2 cellular contexts compared by ENCODE assay signal in genomic region chr12:57751432-57751787, GRCh38.
TF ChIP-seq lines count a peak whose summit lies in the region.

No MANE protein-coding gene starts in this region.

TF ChIP-seq in HCT116, 20 proteins besides CTCF, POLR2A, EP300 and RAD21 (continued from another document):
- TF ChIP-seq, protein P1, sequence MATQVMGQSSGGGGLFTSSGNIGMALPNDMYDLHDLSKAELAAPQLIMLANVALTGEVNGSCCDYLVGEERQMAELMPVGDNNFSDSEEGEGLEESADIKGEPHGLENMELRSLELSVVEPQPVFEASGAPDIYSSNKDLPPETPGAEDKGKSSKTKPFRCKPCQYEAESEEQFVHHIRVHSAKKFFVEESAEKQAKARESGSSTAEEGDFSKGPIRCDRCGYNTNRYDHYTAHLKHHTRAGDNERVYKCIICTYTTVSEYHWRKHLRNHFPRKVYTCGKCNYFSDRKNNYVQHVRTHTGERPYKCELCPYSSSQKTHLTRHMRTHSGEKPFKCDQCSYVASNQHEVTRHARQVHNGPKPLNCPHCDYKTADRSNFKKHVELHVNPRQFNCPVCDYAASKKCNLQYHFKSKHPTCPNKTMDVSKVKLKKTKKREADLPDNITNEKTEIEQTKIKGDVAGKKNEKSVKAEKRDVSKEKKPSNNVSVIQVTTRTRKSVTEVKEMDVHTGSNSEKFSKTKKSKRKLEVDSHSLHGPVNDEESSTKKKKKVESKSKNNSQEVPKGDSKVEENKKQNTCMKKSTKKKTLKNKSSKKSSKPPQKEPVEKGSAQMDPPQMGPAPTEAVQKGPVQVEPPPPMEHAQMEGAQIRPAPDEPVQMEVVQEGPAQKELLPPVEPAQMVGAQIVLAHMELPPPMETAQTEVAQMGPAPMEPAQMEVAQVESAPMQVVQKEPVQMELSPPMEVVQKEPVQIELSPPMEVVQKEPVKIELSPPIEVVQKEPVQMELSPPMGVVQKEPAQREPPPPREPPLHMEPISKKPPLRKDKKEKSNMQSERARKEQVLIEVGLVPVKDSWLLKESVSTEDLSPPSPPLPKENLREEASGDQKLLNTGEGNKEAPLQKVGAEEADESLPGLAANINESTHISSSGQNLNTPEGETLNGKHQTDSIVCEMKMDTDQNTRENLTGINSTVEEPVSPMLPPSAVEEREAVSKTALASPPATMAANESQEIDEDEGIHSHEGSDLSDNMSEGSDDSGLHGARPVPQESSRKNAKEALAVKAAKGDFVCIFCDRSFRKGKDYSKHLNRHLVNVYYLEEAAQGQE (IDR thresholded peaks at IDR 0.05; ENCODE audit: low read depth): no peak
- TF ChIP-seq FOSL1 (IDR thresholded peaks at IDR 0.05; ENCODE audit: low read depth) (no peak), ZFX (IDR thresholded peaks at IDR 0.05) (no peak), EZH2phosphoT487 (IDR thresholded peaks at IDR 0.05; ENCODE audit: borderline replicate concordance) (no peak), SIN3A (IDR thresholded peaks at IDR 0.05; ENCODE audit: low read depth) (no peak), EGR1 (IDR thresholded peaks at IDR 0.05; ENCODE audit: low read depth) (no peak), EZH2 (IDR thresholded peaks at IDR 0.05) (no peak), CBX3 (IDR thresholded peaks at IDR 0.05; ENCODE audit: low read depth) (no peak), SRF (IDR thresholded peaks at IDR 0.05; ENCODE audit: low read depth) (no peak), CEBPB (IDR thresholded peaks at IDR 0.05; ENCODE audit: low read depth) (no peak)
- TF ChIP-seq, protein P2, sequence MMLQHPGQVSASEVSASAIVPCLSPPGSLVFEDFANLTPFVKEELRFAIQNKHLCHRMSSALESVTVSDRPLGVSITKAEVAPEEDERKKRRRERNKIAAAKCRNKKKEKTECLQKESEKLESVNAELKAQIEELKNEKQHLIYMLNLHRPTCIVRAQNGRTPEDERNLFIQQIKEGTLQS (IDR thresholded peaks at IDR 0.05): no peak
- TF ChIP-seq, protein P3, sequence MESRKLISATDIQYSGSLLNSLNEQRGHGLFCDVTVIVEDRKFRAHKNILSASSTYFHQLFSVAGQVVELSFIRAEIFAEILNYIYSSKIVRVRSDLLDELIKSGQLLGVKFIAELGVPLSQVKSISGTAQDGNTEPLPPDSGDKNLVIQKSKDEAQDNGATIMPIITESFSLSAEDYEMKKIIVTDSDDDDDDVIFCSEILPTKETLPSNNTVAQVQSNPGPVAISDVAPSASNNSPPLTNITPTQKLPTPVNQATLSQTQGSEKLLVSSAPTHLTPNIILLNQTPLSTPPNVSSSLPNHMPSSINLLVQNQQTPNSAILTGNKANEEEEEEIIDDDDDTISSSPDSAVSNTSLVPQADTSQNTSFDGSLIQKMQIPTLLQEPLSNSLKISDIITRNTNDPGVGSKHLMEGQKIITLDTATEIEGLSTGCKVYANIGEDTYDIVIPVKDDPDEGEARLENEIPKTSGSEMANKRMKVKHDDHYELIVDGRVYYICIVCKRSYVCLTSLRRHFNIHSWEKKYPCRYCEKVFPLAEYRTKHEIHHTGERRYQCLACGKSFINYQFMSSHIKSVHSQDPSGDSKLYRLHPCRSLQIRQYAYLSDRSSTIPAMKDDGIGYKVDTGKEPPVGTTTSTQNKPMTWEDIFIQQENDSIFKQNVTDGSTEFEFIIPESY (IDR thresholded peaks at IDR 0.05; ENCODE audit: extremely low read depth, insufficient replicate concordance, low read length): no peak

TF ChIP-seq in WTC11, 78 proteins besides CTCF, POLR2A, EP300 and RAD21 (continued from another document):
- TF ChIP-seq NR2C2 (CRISPR knock-in tag; IDR thresholded peaks at IDR 0.05): no peak
- no peak for TF ChIP-seq USF2 (CRISPR knock-in tag; IDR thresholded peaks at IDR 0.05)
- TF ChIP-seq ERG (CRISPR knock-in tag; IDR thresholded peaks at IDR 0.05): no peak
- no peak for TF ChIP-seq ZNF317 (CRISPR knock-in tag; IDR thresholded peaks at IDR 0.05; ENCODE audit: borderline replicate concordance, low read depth)
- TF ChIP-seq, protein P4, sequence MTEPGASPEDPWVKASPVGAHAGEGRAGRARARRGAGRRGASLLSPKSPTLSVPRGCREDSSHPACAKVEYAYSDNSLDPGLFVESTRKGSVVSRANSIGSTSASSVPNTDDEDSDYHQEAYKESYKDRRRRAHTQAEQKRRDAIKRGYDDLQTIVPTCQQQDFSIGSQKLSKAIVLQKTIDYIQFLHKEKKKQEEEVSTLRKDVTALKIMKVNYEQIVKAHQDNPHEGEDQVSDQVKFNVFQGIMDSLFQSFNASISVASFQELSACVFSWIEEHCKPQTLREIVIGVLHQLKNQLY (CRISPR knock-in tag; IDR thresholded peaks at IDR 0.05): no peak
- TF ChIP-seq TP53 (CRISPR knock-in tag; IDR thresholded peaks at IDR 0.05): no peak
- TF ChIP-seq, protein P5, sequence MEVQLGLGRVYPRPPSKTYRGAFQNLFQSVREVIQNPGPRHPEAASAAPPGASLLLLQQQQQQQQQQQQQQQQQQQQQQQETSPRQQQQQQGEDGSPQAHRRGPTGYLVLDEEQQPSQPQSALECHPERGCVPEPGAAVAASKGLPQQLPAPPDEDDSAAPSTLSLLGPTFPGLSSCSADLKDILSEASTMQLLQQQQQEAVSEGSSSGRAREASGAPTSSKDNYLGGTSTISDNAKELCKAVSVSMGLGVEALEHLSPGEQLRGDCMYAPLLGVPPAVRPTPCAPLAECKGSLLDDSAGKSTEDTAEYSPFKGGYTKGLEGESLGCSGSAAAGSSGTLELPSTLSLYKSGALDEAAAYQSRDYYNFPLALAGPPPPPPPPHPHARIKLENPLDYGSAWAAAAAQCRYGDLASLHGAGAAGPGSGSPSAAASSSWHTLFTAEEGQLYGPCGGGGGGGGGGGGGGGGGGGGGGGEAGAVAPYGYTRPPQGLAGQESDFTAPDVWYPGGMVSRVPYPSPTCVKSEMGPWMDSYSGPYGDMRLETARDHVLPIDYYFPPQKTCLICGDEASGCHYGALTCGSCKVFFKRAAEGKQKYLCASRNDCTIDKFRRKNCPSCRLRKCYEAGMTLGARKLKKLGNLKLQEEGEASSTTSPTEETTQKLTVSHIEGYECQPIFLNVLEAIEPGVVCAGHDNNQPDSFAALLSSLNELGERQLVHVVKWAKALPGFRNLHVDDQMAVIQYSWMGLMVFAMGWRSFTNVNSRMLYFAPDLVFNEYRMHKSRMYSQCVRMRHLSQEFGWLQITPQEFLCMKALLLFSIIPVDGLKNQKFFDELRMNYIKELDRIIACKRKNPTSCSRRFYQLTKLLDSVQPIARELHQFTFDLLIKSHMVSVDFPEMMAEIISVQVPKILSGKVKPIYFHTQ (CRISPR knock-in tag; IDR thresholded peaks at IDR 0.05): no peak
